ENCODE assay signal across 1 cellular context in the genomic region with DNA sequence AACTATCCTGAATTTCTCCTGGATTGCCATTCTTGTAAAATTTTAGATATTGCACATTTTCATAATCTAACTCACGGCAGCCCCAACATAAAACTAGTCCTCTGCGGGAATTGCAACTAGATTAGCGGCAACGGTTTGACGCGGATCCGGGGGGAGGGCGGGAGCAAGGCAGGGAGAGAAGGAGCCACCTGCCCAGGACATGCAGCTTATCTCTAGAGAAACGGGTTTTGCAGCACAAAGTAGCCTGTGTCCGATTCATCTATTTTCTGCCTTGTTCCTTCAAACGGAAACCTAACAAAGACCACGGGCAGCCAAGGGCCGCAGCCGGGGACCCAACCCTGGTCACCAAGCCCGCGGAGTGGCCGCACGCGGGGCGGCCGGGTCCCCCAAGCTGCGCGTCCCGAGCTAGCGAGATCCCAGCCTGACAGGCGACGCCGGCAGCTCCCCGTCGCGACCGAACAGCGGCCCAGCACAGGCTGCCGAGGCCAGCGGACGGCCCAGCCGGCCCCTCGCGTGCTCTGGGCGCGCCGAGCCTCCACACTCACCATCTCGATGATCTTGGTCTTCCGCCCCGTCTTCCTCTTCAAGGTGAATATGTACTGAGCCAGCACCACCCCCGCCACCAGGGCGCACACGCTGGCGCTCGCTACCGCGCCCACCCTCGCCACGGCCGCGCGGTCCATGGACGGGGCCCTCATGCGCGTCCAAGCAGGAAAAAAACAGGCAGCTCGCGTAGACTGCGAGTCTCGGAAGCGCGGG.
TF ChIP-seq lines count a peak whose summit lies in the region.

A gene (minus strand): TSS at position 754 of the 759 bp plus-strand sequence. CDS start 71 bp downstream, at position 683.

TF ChIP-seq in GM12878, 131 proteins besides CTCF, POLR2A, EP300 and RAD21 (continued from another document and continues in another):
- TF ChIP-seq SREBF2 (IDR thresholded peaks at IDR 0.05; ENCODE audit: low read length) (no peak), ZNF622 (IDR thresholded peaks at IDR 0.05) (no peak), MEF2B (IDR thresholded peaks at IDR 0.05; ENCODE audit: partially characterized antibody, poor library complexity, severe bottlenecking) (peak; percentile 20), MXI1 (IDR thresholded peaks at IDR 0.05; ENCODE audit: low read depth, low read length) (peak; percentile 27; the same call in 1 of the 2 replicates), DPF2 (IDR thresholded peaks at IDR 0.05) (peak; percentile 76), CBX3 (IDR thresholded peaks at IDR 0.05; ENCODE audit: borderline replicate concordance, low read depth) (no peak), CHD4 (IDR thresholded peaks at IDR 0.05) (no peak), ZSCAN29 (IDR thresholded peaks at IDR 0.05) (peak; percentile 96), YY1 (IDR thresholded peaks at IDR 0.05; ENCODE audit: low read depth, low read length) (no peak), RELA (IDR thresholded peaks at IDR 0.05; ENCODE audit: borderline replicate concordance, partially characterized antibody) (peak; percentile 11), BACH1 (IDR thresholded peaks at IDR 0.05; ENCODE audit: borderline replicate concordance) (peak; percentile 62; the same call in 1 of the 2 replicates), RUNX3 (IDR thresholded peaks at IDR 0.05; ENCODE audit: low read length) (no peak), ZNF274 (IDR thresholded peaks at IDR 0.05; ENCODE audit: insufficient read depth, insufficient read length) (no peak), SMARCA5 (IDR thresholded peaks at IDR 0.05) (0 out of 2 replicates have a peak, but pooled peaks have one; percentile 62), YBX1 (IDR thresholded peaks at IDR 0.05) (no peak), NFIC (IDR thresholded peaks at IDR 0.05; ENCODE audit: low read depth, low read length) (no peak), WRNIP1 (IDR thresholded peaks at IDR 0.05; ENCODE audit: borderline replicate concordance, low read depth, low read length) (no peak), PAX8 (IDR thresholded peaks at IDR 0.05) (no peak), ZBED1 (IDR thresholded peaks at IDR 0.05; ENCODE audit: borderline replicate concordance) (no peak), NFXL1 (IDR thresholded peaks at IDR 0.05; ENCODE audit: borderline replicate concordance) (no peak), FOS (IDR thresholded peaks at IDR 0.05; ENCODE audit: borderline replicate concordance, extremely low read depth, insufficient read length) (no peak), ASH2L (IDR thresholded peaks at IDR 0.05; ENCODE audit: borderline replicate concordance, low read depth) (0 out of 2 replicates have a peak, but pooled peaks have one; percentile 41), ZZZ3 (IDR thresholded peaks at IDR 0.05; ENCODE audit: control insufficient read depth, insufficient read length, low read depth) (no peak), PML (IDR thresholded peaks at IDR 0.05; ENCODE audit: low read length) (no peak), BRCA1 (IDR thresholded peaks at IDR 0.05; ENCODE audit: low read depth, low read length) (no peak), HDAC6 (IDR thresholded peaks at IDR 0.05; ENCODE audit: unreplicated experiment) (no peak)
- TF ChIP-seq, protein P1, sequence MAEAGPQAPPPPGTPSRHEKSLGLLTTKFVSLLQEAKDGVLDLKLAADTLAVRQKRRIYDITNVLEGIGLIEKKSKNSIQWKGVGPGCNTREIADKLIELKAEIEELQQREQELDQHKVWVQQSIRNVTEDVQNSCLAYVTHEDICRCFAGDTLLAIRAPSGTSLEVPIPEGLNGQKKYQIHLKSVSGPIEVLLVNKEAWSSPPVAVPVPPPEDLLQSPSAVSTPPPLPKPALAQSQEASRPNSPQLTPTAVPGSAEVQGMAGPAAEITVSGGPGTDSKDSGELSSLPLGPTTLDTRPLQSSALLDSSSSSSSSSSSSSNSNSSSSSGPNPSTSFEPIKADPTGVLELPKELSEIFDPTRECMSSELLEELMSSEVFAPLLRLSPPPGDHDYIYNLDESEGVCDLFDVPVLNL (IDR thresholded peaks at IDR 0.05; ENCODE audit: low read depth, low read length): no peak
- TF ChIP-seq, protein P2, sequence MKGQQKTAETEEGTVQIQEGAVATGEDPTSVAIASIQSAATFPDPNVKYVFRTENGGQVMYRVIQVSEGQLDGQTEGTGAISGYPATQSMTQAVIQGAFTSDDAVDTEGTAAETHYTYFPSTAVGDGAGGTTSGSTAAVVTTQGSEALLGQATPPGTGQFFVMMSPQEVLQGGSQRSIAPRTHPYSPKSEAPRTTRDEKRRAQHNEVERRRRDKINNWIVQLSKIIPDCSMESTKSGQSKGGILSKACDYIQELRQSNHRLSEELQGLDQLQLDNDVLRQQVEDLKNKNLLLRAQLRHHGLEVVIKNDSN (IDR thresholded peaks at IDR 0.05; ENCODE audit: borderline replicate concordance, extremely low read length, insufficient read depth, low read depth, low read length): no peak
- TF ChIP-seq, protein P3, sequence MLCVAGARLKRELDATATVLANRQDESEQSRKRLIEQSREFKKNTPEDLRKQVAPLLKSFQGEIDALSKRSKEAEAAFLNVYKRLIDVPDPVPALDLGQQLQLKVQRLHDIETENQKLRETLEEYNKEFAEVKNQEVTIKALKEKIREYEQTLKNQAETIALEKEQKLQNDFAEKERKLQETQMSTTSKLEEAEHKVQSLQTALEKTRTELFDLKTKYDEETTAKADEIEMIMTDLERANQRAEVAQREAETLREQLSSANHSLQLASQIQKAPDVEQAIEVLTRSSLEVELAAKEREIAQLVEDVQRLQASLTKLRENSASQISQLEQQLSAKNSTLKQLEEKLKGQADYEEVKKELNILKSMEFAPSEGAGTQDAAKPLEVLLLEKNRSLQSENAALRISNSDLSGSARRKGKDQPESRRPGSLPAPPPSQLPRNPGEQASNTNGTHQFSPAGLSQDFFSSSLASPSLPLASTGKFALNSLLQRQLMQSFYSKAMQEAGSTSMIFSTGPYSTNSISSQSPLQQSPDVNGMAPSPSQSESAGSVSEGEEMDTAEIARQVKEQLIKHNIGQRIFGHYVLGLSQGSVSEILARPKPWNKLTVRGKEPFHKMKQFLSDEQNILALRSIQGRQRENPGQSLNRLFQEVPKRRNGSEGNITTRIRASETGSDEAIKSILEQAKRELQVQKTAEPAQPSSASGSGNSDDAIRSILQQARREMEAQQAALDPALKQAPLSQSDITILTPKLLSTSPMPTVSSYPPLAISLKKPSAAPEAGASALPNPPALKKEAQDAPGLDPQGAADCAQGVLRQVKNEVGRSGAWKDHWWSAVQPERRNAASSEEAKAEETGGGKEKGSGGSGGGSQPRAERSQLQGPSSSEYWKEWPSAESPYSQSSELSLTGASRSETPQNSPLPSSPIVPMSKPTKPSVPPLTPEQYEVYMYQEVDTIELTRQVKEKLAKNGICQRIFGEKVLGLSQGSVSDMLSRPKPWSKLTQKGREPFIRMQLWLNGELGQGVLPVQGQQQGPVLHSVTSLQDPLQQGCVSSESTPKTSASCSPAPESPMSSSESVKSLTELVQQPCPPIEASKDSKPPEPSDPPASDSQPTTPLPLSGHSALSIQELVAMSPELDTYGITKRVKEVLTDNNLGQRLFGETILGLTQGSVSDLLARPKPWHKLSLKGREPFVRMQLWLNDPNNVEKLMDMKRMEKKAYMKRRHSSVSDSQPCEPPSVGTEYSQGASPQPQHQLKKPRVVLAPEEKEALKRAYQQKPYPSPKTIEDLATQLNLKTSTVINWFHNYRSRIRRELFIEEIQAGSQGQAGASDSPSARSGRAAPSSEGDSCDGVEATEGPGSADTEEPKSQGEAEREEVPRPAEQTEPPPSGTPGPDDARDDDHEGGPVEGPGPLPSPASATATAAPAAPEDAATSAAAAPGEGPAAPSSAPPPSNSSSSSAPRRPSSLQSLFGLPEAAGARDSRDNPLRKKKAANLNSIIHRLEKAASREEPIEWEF (IDR thresholded peaks at IDR 0.05; ENCODE audit: insufficient replicate concordance, low read depth, low read length): no peak
- TF ChIP-seq, protein P4, sequence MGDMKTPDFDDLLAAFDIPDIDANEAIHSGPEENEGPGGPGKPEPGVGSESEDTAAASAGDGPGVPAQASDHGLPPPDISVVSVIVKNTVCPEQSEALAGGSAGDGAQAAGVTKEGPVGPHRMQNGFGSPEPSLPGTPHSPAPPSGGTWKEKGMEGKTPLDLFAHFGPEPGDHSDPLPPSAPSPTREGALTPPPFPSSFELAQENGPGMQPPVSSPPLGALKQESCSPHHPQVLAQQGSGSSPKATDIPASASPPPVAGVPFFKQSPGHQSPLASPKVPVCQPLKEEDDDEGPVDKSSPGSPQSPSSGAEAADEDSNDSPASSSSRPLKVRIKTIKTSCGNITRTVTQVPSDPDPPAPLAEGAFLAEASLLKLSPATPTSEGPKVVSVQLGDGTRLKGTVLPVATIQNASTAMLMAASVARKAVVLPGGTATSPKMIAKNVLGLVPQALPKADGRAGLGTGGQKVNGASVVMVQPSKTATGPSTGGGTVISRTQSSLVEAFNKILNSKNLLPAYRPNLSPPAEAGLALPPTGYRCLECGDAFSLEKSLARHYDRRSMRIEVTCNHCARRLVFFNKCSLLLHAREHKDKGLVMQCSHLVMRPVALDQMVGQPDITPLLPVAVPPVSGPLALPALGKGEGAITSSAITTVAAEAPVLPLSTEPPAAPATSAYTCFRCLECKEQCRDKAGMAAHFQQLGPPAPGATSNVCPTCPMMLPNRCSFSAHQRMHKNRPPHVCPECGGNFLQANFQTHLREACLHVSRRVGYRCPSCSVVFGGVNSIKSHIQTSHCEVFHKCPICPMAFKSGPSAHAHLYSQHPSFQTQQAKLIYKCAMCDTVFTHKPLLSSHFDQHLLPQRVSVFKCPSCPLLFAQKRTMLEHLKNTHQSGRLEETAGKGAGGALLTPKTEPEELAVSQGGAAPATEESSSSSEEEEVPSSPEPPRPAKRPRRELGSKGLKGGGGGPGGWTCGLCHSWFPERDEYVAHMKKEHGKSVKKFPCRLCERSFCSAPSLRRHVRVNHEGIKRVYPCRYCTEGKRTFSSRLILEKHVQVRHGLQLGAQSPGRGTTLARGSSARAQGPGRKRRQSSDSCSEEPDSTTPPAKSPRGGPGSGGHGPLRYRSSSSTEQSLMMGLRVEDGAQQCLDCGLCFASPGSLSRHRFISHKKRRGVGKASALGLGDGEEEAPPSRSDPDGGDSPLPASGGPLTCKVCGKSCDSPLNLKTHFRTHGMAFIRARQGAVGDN (IDR thresholded peaks at IDR 0.05): peak; percentile 48; the same call in 1 of the 2 replicates
- TF ChIP-seq, protein P5, sequence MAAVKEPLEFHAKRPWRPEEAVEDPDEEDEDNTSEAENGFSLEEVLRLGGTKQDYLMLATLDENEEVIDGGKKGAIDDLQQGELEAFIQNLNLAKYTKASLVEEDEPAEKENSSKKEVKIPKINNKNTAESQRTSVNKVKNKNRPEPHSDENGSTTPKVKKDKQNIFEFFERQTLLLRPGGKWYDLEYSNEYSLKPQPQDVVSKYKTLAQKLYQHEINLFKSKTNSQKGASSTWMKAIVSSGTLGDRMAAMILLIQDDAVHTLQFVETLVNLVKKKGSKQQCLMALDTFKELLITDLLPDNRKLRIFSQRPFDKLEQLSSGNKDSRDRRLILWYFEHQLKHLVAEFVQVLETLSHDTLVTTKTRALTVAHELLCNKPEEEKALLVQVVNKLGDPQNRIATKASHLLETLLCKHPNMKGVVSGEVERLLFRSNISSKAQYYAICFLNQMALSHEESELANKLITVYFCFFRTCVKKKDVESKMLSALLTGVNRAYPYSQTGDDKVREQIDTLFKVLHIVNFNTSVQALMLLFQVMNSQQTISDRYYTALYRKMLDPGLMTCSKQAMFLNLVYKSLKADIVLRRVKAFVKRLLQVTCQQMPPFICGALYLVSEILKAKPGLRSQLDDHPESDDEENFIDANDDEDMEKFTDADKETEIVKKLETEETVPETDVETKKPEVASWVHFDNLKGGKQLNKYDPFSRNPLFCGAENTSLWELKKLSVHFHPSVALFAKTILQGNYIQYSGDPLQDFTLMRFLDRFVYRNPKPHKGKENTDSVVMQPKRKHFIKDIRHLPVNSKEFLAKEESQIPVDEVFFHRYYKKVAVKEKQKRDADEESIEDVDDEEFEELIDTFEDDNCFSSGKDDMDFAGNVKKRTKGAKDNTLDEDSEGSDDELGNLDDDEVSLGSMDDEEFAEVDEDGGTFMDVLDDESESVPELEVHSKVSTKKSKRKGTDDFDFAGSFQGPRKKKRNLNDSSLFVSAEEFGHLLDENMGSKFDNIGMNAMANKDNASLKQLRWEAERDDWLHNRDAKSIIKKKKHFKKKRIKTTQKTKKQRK (IDR thresholded peaks at IDR 0.05; ENCODE audit: low read depth, low read length): no peak
- TF ChIP-seq, protein P6, sequence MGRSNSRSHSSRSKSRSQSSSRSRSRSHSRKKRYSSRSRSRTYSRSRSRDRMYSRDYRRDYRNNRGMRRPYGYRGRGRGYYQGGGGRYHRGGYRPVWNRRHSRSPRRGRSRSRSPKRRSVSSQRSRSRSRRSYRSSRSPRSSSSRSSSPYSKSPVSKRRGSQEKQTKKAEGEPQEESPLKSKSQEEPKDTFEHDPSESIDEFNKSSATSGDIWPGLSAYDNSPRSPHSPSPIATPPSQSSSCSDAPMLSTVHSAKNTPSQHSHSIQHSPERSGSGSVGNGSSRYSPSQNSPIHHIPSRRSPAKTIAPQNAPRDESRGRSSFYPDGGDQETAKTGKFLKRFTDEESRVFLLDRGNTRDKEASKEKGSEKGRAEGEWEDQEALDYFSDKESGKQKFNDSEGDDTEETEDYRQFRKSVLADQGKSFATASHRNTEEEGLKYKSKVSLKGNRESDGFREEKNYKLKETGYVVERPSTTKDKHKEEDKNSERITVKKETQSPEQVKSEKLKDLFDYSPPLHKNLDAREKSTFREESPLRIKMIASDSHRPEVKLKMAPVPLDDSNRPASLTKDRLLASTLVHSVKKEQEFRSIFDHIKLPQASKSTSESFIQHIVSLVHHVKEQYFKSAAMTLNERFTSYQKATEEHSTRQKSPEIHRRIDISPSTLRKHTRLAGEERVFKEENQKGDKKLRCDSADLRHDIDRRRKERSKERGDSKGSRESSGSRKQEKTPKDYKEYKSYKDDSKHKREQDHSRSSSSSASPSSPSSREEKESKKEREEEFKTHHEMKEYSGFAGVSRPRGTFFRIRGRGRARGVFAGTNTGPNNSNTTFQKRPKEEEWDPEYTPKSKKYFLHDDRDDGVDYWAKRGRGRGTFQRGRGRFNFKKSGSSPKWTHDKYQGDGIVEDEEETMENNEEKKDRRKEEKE (IDR thresholded peaks at IDR 0.05): no peak
- TF ChIP-seq, protein P7, sequence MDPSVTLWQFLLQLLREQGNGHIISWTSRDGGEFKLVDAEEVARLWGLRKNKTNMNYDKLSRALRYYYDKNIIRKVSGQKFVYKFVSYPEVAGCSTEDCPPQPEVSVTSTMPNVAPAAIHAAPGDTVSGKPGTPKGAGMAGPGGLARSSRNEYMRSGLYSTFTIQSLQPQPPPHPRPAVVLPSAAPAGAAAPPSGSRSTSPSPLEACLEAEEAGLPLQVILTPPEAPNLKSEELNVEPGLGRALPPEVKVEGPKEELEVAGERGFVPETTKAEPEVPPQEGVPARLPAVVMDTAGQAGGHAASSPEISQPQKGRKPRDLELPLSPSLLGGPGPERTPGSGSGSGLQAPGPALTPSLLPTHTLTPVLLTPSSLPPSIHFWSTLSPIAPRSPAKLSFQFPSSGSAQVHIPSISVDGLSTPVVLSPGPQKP (IDR thresholded peaks at IDR 0.05; ENCODE audit: low read depth, low read length): no peak
